Comparison of ENCODE assay signal across 7 cellular contexts in the genomic region with DNA sequence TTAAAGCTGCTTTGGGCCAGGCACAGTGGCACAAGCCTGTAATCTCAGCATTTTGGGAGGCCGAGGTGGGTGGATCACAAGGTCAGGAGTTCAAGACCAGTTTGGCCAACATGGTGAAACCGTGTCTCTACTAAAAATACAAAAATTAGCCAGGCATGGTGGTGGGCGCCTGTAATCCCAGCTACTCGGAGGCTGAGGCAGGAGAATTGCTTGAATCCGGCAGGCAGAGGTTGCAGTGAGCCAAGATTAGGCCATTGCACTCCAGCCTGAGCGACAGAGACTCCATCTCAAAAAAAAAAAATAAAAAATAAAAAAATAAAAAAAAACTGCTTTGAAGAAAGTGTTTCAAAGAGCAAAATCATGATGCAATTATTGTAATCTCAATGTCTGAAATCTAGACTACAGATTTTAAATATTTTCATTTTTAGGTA. TPM values are rescaled to one million over a fixed set of nuclear protein-coding genes. Genes with fewer than 3 reads are reported as not detected.
DNase-seq lines count a peak whose midpoint lies in the region; ATAC-seq, FAIRE-seq and TF ChIP-seq lines count a peak whose summit lies in the region.
"Not testable (repeated sequence)": the region's sequence is repeated elsewhere in the genome, so short reads cannot be mapped to it uniquely, and the experiment has no call there.

No MANE protein-coding gene starts in this region.

- H3K4me1 Mint-ChIP-seq in T-cell: peaks cover 46 to 51% (median 51%) of the 10 kb centered on the region in 3 donors
- H3K4me1 Mint-ChIP-seq in activated T-cell treated with anti-CD3 and anti-CD28 coated beads, Interleukin-2, amount 50 U/mL, for 72 hours (ENCODE audit: low read depth): peaks cover 52% of the 10 kb centered on the region

- peak in 1 of 4 experiments; percentile 28 for ATAC-seq in T-cell (replicated peaks in 1 of 4)
- not testable (repeated sequence) for ATAC-seq in activated T-cell treated with anti-CD3 and anti-CD28 coated beads, Interleukin-2, amount 50 U/mL, for 72 hours (replicated peaks in 1 of 2)

- 88% methylated on average over 6 of the region's 6 CpGs for WGBS in mammary epithelial cell (ENCODE audit: low coverage, missing lambda C conversion rate)

- not testable (repeated sequence) for H3K27me3 ChIP-seq in MM.1S (replicated peaks; ENCODE audit: insufficient read depth, low read length); mammary epithelial cell (ENCODE audit: insufficient read depth, low read length)

- H3K9me3 ChIP-seq in MM.1S (replicated peaks; ENCODE audit: insufficient read depth, low read length); mammary epithelial cell (replicated peaks; ENCODE audit: insufficient read depth, low read length); kidney (ENCODE audit: control insufficient read depth in 1 of 2, low read length in 2 of 2): not testable (repeated sequence)

- peak overlapping the region; percentile 84 to 86 for H3K27ac Mint-ChIP-seq in T-cell
- H3K27ac Mint-ChIP-seq in activated T-cell treated with anti-CD3 and anti-CD28 coated beads, Interleukin-2, amount 50 U/mL, for 72 hours: peak overlapping the region; percentile 90

- not testable (repeated sequence) for TF ChIP-seq CTCF in MM.1S (IDR thresholded peaks at IDR 0.05; ENCODE audit: low read length); mammary epithelial cell (conservative IDR thresholded peaks at IDR 0.05 in 1 of 2, IDR thresholded peaks at IDR 0.05 in 1 of 2; ENCODE audit: extremely low read depth in 1 of 2, insufficient read depth in 1 of 2, low read depth in 1 of 2, low read length in 2 of 2); kidney (IDR thresholded peaks at IDR 0.05; ENCODE audit: borderline replicate concordance, extremely low read depth, insufficient read depth)

- H3K4me2 ChIP-seq in MM.1S (ENCODE audit: low read depth, low read length): 0 out of 2 replicates have a peak overlapping the region, but pooled peaks have one; percentile 30
- not testable (repeated sequence) for H3K4me2 ChIP-seq in mammary epithelial cell (ENCODE audit: insufficient read depth, low read depth, low read length)

- not testable (repeated sequence) for H3K9me2 ChIP-seq in MM.1S (replicated peaks; ENCODE audit: insufficient read depth, low read length)

- dilution Hi-C loops in mammary epithelial cell (cut with HindIII; ENCODE audit: low sequenced_read_pairs): not testable (repeated sequence)

- H3K4me3 ChIP-seq in GM08714 (ENCODE audit: low read length): peak overlapping the region; percentile 96
- H3K4me3 ChIP-seq in MM.1S (ENCODE audit: low read length); mammary epithelial cell (replicated peaks in 1 of 3; ENCODE audit: insufficient read depth in 1 of 3, low read depth in 2 of 3, low read length in 3 of 3); kidney (ENCODE audit: low read length in 2 of 2): not testable (repeated sequence)
- H3K4me3 ChIP-seq in skin epidermis: peak overlapping the region in 5 of 7 experiments; percentile 2 to 16 (median 8)

- FAIRE-seq in kidney (lab: Jason Lieb, UNC): peak; percentile 54

- H3K79me2 ChIP-seq in MM.1S (ENCODE audit: low read length); mammary epithelial cell (ENCODE audit: insufficient read depth, low read length): not testable (repeated sequence)

- not testable (repeated sequence) for H3K36me3 ChIP-seq in MM.1S (replicated peaks; ENCODE audit: insufficient read depth, low read length); mammary epithelial cell (ENCODE audit: insufficient read depth, low read length); kidney (ENCODE audit: control insufficient read depth in 1 of 2, insufficient read depth in 2 of 2, low read length in 2 of 2)

- CTCF ChIA-PET in T-cell (lab: Charles Lee): interaction anchor here in 1 of 2 donors (0.7 to 4.5 kb wide), 2 partner anchors 13 to 14 kb away, joined by 4 to 28 read pairs; no protein-coding TSS in a partner anchor
- CTCF ChIA-PET in mammary epithelial cell (lab: Charles Lee; ENCODE audit: low non-redundant PET): not testable (repeated sequence)

- H3K4me3 Mint-ChIP-seq in T-cell: peak overlapping the region; percentile 78 to 81 (median 79)
- peak overlapping the region; percentile 88 to 94 for H3K4me3 Mint-ChIP-seq in activated T-cell treated with anti-CD3 and anti-CD28 coated beads, Interleukin-2, amount 50 U/mL, for 72 hours

- H3K4me1 ChIP-seq in MM.1S (ENCODE audit: low read length); kidney (ENCODE audit: control insufficient read depth in 1 of 2, insufficient read depth in 1 of 2, low read depth in 1 of 2, low read length in 2 of 2): not testable (repeated sequence)
- H3K4me1 ChIP-seq in mammary epithelial cell (ENCODE audit: insufficient read depth, low read length): peaks cover 21% of the 10 kb centered on the region

- not testable (repeated sequence) for H3K27me3 Mint-ChIP-seq in T-cell; activated T-cell treated with anti-CD3 and anti-CD28 coated beads, Interleukin-2, amount 50 U/mL, for 72 hours (ENCODE audit: low read depth)

- POLR2A ChIA-PET in T-cell (lab: Charles Lee): interaction anchor here (0.6 to 1.7 kb wide), 5 partner anchors 12 to 176 kb away, joined by 3 to 10 read pairs (median 4); no protein-coding TSS in a partner anchor

- not testable (repeated sequence) for H4K20me1 ChIP-seq in MM.1S (ENCODE audit: insufficient read depth, low read length); mammary epithelial cell (ENCODE audit: insufficient read depth, low read length)

- not testable (repeated sequence) for H3K9ac ChIP-seq in MM.1S (ENCODE audit: low read length); mammary epithelial cell (ENCODE audit: insufficient read depth, low read length); kidney (ENCODE audit: low read length in 2 of 2)

- TSS peak; percentile 24 for BruUV-seq in mammary epithelial cell (replicated peaks; lab: Mats Ljungman, UMichigan)

- not testable (repeated sequence) for H2AFZ ChIP-seq in MM.1S (ENCODE audit: low read length); mammary epithelial cell (ENCODE audit: low read depth, low read length)

- not testable (repeated sequence) for H3K27ac ChIP-seq in MM.1S (ENCODE audit: low read length); mammary epithelial cell (ENCODE audit: insufficient read depth, low read depth, low read length); kidney (ENCODE audit: low read depth in 2 of 2, low read length in 2 of 2)
- H3K27ac ChIP-seq in skin epidermis: peak overlapping the region in 8 of 21 experiments; percentile 4 to 82 (median 34)

- H3K36me3 Mint-ChIP-seq in T-cell: not testable (repeated sequence)
- peaks cover 3 to 17% of the 10 kb centered on the region in 2 donors for H3K36me3 Mint-ChIP-seq in activated T-cell treated with anti-CD3 and anti-CD28 coated beads, Interleukin-2, amount 50 U/mL, for 72 hours (ENCODE audit: insufficient read depth in 2 of 2)

- not testable (repeated sequence) for DNase-seq in MM.1S, mammary epithelial cell, kidney
- DNase-seq in T-cell: peak in 1 of 34 experiments; percentile 15
- peak in 1 of 2 donors; percentile 34 for DNase-seq in activated T-cell treated with anti-CD3 and anti-CD28 coated beads, Interleukin-2, amount 50 U/mL, for 72 hours

- not testable (repeated sequence) for H3F3A ChIP-seq in MM.1S (ENCODE audit: insufficient read depth, low read length)

- intact Hi-C loops in mammary epithelial cell (cut with micrococcal nuclease): loop anchor here (5.0 kb wide), 1 partner anchor 84 kb away; no protein-coding TSS in a partner anchor
- intact Hi-C loops in kidney (cut with DNase I): not testable (repeated sequence)

- not testable (repeated sequence) for H3K9me3 Mint-ChIP-seq in T-cell; activated T-cell treated with anti-CD3 and anti-CD28 coated beads, Interleukin-2, amount 50 U/mL, for 72 hours

- in situ Hi-C loops in mammary epithelial cell (cut with MboI; ENCODE audit: low sequenced_read_pairs in 2 of 2): not testable (repeated sequence)

RNA-seq across cellular contexts. Expression of a gene that starts 0.6 kb away (rescaled TPM):
- total RNA-seq in T-cell: 10 to 100 TPM in 3 of 5 donors, 1 to 10 TPM in 2; 7.5 to 23.1 (median 12.5) TPM
- total RNA-seq in activated T-cell treated with anti-CD3 and anti-CD28 coated beads, Interleukin-2, amount 50 U/mL, for 72 hours: 10 to 100 TPM; 37.2 to 56.8 TPM
- 1 to 10 TPM in 1 of 2 donors, not detected in 1; 1.2 TPM for total RNA-seq in mammary epithelial cell
- 0.60 TPM for polyA plus RNA-seq in mammary epithelial cell
- not detected for polyA minus RNA-seq in mammary epithelial cell
- total RNA-seq in kidney: 3.5 TPM
- polyA plus RNA-seq in kidney (ENCODE audit: insufficient read depth, low read depth, low replicate concordance): 1.8 TPM

RNA-seq across cellular contexts. Expression of a gene that starts 30.4 kb away (rescaled TPM):
- 10 to 100 TPM; 17.1 to 26.3 (median 18.6) TPM for total RNA-seq in T-cell
- 10 to 100 TPM; 31.7 to 42.5 TPM for total RNA-seq in activated T-cell treated with anti-CD3 and anti-CD28 coated beads, Interleukin-2, amount 50 U/mL, for 72 hours
- total RNA-seq in mammary epithelial cell: 10 to 100 TPM; 39.1 to 42.2 TPM
- polyA plus RNA-seq in mammary epithelial cell: 27.2 TPM
- 83.2 TPM for polyA minus RNA-seq in mammary epithelial cell
- total RNA-seq in kidney: 47.8 TPM
- polyA plus RNA-seq in kidney (ENCODE audit: insufficient read depth, low read depth, low replicate concordance): 12.2 TPM
